Comparison of ENCODE assay signal across 16 cellular contexts in genomic region chr18:21439453-21439852, GRCh38.
A peak's percentile ranks its signal among the peaks of the same experiment; 100 is the strongest.
DNase-seq lines count a peak whose midpoint lies in the region; ATAC-seq and TF ChIP-seq lines count a peak whose summit lies in the region.
"Had no signal": no experiment of that assay in that cellular context is flagged by ENCODE, and none has a peak within 500 bp of the region (broad histone marks: within the 10 kb centered on the region; RNA-seq: fewer than 3 reads in every experiment).

No MANE protein-coding gene starts in this region.

- H3K9me3 ChIP-seq in adipocyte (ENCODE audit: control insufficient read depth, low read length): no peaks in the 10 kb centered on the region
- H3K9me3 ChIP-seq in hepatocyte (ENCODE audit: low read depth): no peaks in the 10 kb centered on the region
- H3K9me3 ChIP-seq in MM.1S (replicated peaks; ENCODE audit: insufficient read depth, low read length): no peaks in the 10 kb centered on the region
- H3K9me3 ChIP-seq: colonic mucosa had no signal

- no peak for ATAC-seq in HG02610 (IDR thresholded peaks at IDR 0.05; ENCODE audit: unreplicated experiment)

- H3K36me3 ChIP-seq in adipocyte (ENCODE audit: control insufficient read depth, insufficient read depth, low read length, severe bottlenecking) (no peaks in the 10 kb centered on the region), hepatocyte (replicated peaks; ENCODE audit: insufficient read depth, low read depth) (no peaks in the 10 kb centered on the region), MM.1S (replicated peaks; ENCODE audit: insufficient read depth, low read length) (no peaks in the 10 kb centered on the region)
- H3K36me3 ChIP-seq: colonic mucosa had no signal

- H3K36me3 Mint-ChIP-seq in HFFc6 (ENCODE audit: low read depth): no peaks in the 10 kb centered on the region; the same call in 1 of the 2 replicates

- peak overlapping the region; percentile 77 for H3K4me3 Mint-ChIP-seq in HFFc6

- 63% methylated on average over 4 of the region's 4 CpGs for WGBS in hepatocyte (ENCODE audit: low lambda C conversion rate, missing lambda C conversion rate)

- peak overlapping the region; percentile 88 for H3K27ac Mint-ChIP-seq in HFFc6

- peak overlapping the region; percentile 42 for H3K27ac ChIP-seq in hepatocyte
- no peak overlapping the region for H3K27ac ChIP-seq in MM.1S (ENCODE audit: low read length)
- H3K27ac ChIP-seq: colonic mucosa, SK-N-MC had no signal

- no peaks in the 10 kb centered on the region for H3F3A ChIP-seq in MM.1S (ENCODE audit: insufficient read depth, low read length)

- TF ChIP-seq CTCF in HFFc6 (IDR thresholded peaks at IDR 0.05): no peak
- no peak for TF ChIP-seq CTCF in hepatocyte (IDR thresholded peaks at IDR 0.05; ENCODE audit: poor library complexity)
- no peak for TF ChIP-seq CTCF in MM.1S (IDR thresholded peaks at IDR 0.05; ENCODE audit: low read length)

- H2AFZ ChIP-seq in hepatocyte (no peak overlapping the region), MM.1S (ENCODE audit: low read length) (no peak overlapping the region)

- H3K4me1 Mint-ChIP-seq in HFFc6 (ENCODE audit: low read depth): peaks cover 34% of the 10 kb centered on the region

- H3K9me2 ChIP-seq in hepatocyte (replicated peaks; ENCODE audit: insufficient read depth) (no peaks in the 10 kb centered on the region), MM.1S (replicated peaks; ENCODE audit: insufficient read depth, low read length) (no peaks in the 10 kb centered on the region)

- no peaks in the 10 kb centered on the region; the same call in none of the 2 replicates for H3K27me3 Mint-ChIP-seq in HFFc6 (ENCODE audit: insufficient read depth)

- H3K4me3 ChIP-seq in adipocyte (ENCODE audit: low read length) (peak overlapping the region; percentile 25), hepatocyte (no peak overlapping the region), MM.1S (ENCODE audit: low read length) (no peak overlapping the region)
- H3K4me3 ChIP-seq: colonic mucosa, SK-N-MC had no signal

- peaks cover 22% of the 10 kb centered on the region for H3K4me1 ChIP-seq in adipocyte (ENCODE audit: control insufficient read depth, insufficient read depth, low read length)
- peaks cover 4% of the 10 kb centered on the region for H3K4me1 ChIP-seq in hepatocyte (ENCODE audit: insufficient read depth)
- H3K4me1 ChIP-seq in MM.1S (ENCODE audit: low read length): no peaks in the 10 kb centered on the region
- H3K4me1 ChIP-seq: colonic mucosa had no signal

- DNase-seq in HFFc6: peak; percentile 89
- peak; percentile 74 for DNase-seq in adipocyte (ENCODE audit: low read depth)
- peak; percentile 47 for DNase-seq in hepatocyte (ENCODE audit: low spot score)
- peak; percentile 65 for DNase-seq in stromal cell of bone marrow (ENCODE audit: low read depth)
- no peak for DNase-seq in MM.1S
- no peak for DNase-seq in activated naive CD4-positive, alpha-beta T cell (lab: John Stamatoyannopoulos, UW)
- no peak for DNase-seq in stimulated activated naive CD4-positive, alpha-beta T cell treated with Interleukin-2 at 50 U/mL for 16 hours (lab: John Stamatoyannopoulos, UW)
- DNase-seq: activated CD4-positive, alpha-beta T cell treated with anti-CD3 and anti-CD28 coated beads for 48 hours; activated effector memory CD4-positive, alpha-beta T cell treated with anti-CD3 and anti-CD28 coated beads, Interleukin-2, amount 50 U/mL, for 16 hours; colonic mucosa; GF-D8; hypothalamus; stimulated activated CD4-positive, alpha-beta T cell treated with anti-CD3 and anti-CD28 coated beads, Interleukin-12 subunit alpha, Interleukin-12 subunit beta, amount 100 ng/mL, for 4 hours; stimulated activated CD8-positive, alpha-beta memory T cell treated with anti-CD3 and anti-CD28 coated beads, Interleukin-4, amount 100 ng/mL, for 48 hours had no signal

- H3K9ac ChIP-seq in adipocyte (ENCODE audit: low read length) (peak overlapping the region; percentile 31), MM.1S (ENCODE audit: low read length) (no peak overlapping the region)

- H3K4me2 ChIP-seq in hepatocyte (no peak overlapping the region), MM.1S (ENCODE audit: low read depth, low read length) (no peak overlapping the region)

- no peaks in the 10 kb centered on the region for H3K79me2 ChIP-seq in hepatocyte
- H3K79me2 ChIP-seq in MM.1S (ENCODE audit: low read length): no peaks in the 10 kb centered on the region

- H3K27me3 ChIP-seq in adipocyte (replicated peaks; ENCODE audit: control insufficient read depth, insufficient read depth, low read length) (no peaks in the 10 kb centered on the region), hepatocyte (no peaks in the 10 kb centered on the region), MM.1S (replicated peaks; ENCODE audit: insufficient read depth, low read length) (no peaks in the 10 kb centered on the region)
- H3K27me3 ChIP-seq: colonic mucosa had no signal

- H3K9me3 Mint-ChIP-seq in HFFc6: no peaks in the 10 kb centered on the region

- H4K20me1 ChIP-seq in hepatocyte (ENCODE audit: insufficient read depth, poor library complexity, severe bottlenecking) (no peaks in the 10 kb centered on the region), MM.1S (ENCODE audit: insufficient read depth, low read length) (no peaks in the 10 kb centered on the region)

Comparison
In these comparisons a context has a peak if more than half of its experiments do, and no peak if none do; other contexts are left out.
1. DNase-seq: peak in HFFc6 (single experiment), adipocyte (single experiment), hepatocyte (single experiment) and stromal cell of bone marrow (single experiment); none in MM.1S (single experiment), activated naive CD4-positive, alpha-beta T cell (0 of 4) and stimulated activated naive CD4-positive, alpha-beta T cell treated with Interleukin-2 at 50 U/mL for 16 hours (single experiment).